1 cellular context compared by ENCODE assay signal in the genomic region with DNA sequence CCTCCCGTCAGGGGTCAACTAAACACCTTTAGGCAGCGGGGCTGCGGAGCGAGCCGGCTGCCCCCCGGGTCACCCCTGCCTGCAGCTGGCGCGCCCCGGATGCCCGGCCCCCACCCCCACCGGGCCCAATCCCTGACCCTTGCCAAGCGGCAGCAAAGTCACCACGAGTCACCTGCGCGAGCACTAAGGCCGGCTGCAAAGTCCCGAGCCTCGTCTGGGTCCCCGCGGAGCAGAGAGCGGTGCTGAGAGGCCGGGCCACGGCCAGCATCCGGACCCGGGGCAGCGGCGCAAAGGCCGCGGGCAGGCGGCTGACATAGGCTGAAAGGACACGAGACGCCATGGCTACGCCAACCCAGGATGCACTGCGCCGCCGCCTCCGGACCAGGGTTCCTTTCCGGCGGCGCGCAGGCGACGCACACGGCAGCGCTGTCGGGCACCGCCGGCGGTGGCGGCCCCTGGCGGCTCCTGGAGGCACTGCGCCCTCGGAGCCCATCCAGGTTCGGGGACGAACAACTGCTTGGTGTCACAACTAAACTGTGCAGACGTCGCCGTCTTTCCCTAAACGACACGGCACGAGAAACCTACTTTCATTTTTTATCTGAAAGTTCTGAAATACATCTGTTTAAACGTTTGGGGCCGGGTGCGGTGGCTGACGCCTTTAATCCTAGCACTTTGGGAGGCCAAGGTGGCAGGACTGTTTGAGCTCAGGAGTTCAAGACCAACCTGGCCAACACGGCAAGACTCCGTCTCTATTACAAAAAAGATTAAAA.
A peak's percentile ranks its signal among the peaks of the same experiment; 100 is the strongest.
TF ChIP-seq lines count a peak whose summit lies in the region.

Gene NDUFAB1, minus strand, starts transcription at position 366 of the 770 bp plus-strand sequence. Its CDS starts 26 bp downstream, at position 340.

TF ChIP-seq in GM12878, 131 proteins besides CTCF, POLR2A, EP300 and RAD21 (continued from another document and continues in another):
- TF ChIP-seq SMAD5 (IDR thresholded peaks at IDR 0.05; ENCODE audit: low read depth): no peak; the same call in 1 of the 2 replicates
- no peak; the same call in 1 of the 2 replicates for TF ChIP-seq RUNX3 (IDR thresholded peaks at IDR 0.05; ENCODE audit: low read length)
- peak; percentile 81 for TF ChIP-seq GABPA (IDR thresholded peaks at IDR 0.05; ENCODE audit: low read depth)
- TF ChIP-seq CHD4 (IDR thresholded peaks at IDR 0.05): no peak
- TF ChIP-seq NFYA (IDR thresholded peaks at IDR 0.05; ENCODE audit: borderline replicate concordance, low read depth, low read length): no peak
- TF ChIP-seq E4F1 (IDR thresholded peaks at IDR 0.05; ENCODE audit: borderline replicate concordance, partially characterized antibody): peak; percentile 94
- no peak for TF ChIP-seq HDGF (IDR thresholded peaks at IDR 0.05)
- peak; percentile 96 for TF ChIP-seq YY1 (IDR thresholded peaks at IDR 0.05; ENCODE audit: low read depth, low read length)
- peak; percentile 60; the same call in 1 of the 2 replicates for TF ChIP-seq GATAD2B (conservative IDR thresholded peaks at IDR 0.05; ENCODE audit: low read depth)
- TF ChIP-seq DPF2 (IDR thresholded peaks at IDR 0.05): peak; percentile 59
- no peak for TF ChIP-seq KAT2A (conservative IDR thresholded peaks at IDR 0.05; ENCODE audit: control insufficient read depth, low read depth, low read length)
- peak; percentile 84 for TF ChIP-seq NR2C1 (IDR thresholded peaks at IDR 0.05)
- no peak for TF ChIP-seq JUND (IDR thresholded peaks at IDR 0.05; ENCODE audit: low read depth, low read length)
- TF ChIP-seq STAT3 (IDR thresholded peaks at IDR 0.05; ENCODE audit: low read depth, low read length): no peak
- TF ChIP-seq FOS (IDR thresholded peaks at IDR 0.05; ENCODE audit: borderline replicate concordance, extremely low read depth, insufficient read length): no peak
- peak; percentile 70 for TF ChIP-seq NKRF (conservative IDR thresholded peaks at IDR 0.05)
- no peak for TF ChIP-seq EZH2 (IDR thresholded peaks at IDR 0.05; ENCODE audit: borderline replicate concordance, control insufficient read depth, low read depth, low read length)
- TF ChIP-seq NR2F1 (conservative IDR thresholded peaks at IDR 0.05): peak; percentile 70
- no peak for TF ChIP-seq ATF2 (IDR thresholded peaks at IDR 0.05; ENCODE audit: low read length)
- no peak for TF ChIP-seq ZNF384 (IDR thresholded peaks at IDR 0.05; ENCODE audit: borderline replicate concordance, low read depth, low read length)
- 0 out of 2 replicates have a peak, but pooled peaks have one; percentile 18 for TF ChIP-seq MEF2A (IDR thresholded peaks at IDR 0.05; ENCODE audit: insufficient read depth, low read depth, low read length)
- TF ChIP-seq, protein P1, sequence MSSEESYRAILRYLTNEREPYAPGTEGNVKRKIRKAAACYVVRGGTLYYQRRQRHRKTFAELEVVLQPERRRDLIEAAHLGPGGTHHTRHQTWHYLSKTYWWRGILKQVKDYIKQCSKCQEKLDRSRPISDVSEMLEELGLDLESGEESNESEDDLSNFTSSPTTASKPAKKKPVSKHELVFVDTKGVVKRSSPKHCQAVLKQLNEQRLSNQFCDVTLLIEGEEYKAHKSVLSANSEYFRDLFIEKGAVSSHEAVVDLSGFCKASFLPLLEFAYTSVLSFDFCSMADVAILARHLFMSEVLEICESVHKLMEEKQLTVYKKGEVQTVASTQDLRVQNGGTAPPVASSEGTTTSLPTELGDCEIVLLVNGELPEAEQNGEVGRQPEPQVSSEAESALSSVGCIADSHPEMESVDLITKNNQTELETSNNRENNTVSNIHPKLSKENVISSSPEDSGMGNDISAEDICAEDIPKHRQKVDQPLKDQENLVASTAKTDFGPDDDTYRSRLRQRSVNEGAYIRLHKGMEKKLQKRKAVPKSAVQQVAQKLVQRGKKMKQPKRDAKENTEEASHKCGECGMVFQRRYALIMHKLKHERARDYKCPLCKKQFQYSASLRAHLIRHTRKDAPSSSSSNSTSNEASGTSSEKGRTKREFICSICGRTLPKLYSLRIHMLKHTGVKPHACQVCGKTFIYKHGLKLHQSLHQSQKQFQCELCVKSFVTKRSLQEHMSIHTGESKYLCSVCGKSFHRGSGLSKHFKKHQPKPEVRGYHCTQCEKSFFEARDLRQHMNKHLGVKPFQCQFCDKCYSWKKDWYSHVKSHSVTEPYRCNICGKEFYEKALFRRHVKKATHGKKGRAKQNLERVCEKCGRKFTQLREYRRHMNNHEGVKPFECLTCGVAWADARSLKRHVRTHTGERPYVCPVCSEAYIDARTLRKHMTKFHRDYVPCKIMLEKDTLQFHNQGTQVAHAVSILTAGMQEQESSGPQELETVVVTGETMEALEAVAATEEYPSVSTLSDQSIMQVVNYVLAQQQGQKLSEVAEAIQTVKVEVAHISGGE (CRISPR knock-in tag; IDR thresholded peaks at IDR 0.05): no peak
- TF ChIP-seq REST (IDR thresholded peaks at IDR 0.05; ENCODE audit: low read depth, low read length): no peak
- TF ChIP-seq IRF4 (IDR thresholded peaks at IDR 0.05; ENCODE audit: low read depth, low read length): peak; percentile 46; the same call in 1 of the 2 replicates
- peak; percentile 60 for TF ChIP-seq SIX5 (IDR thresholded peaks at IDR 0.05; ENCODE audit: low read depth, low read length, severe bottlenecking)
- peak in 1 of 2 experiments; percentile 51; a peak in 1 of 4 replicates for TF ChIP-seq SRF (IDR thresholded peaks at IDR 0.05; ENCODE audit: low read depth in 2 of 2, low read length in 2 of 2)
- no peak for TF ChIP-seq PAX8 (IDR thresholded peaks at IDR 0.05)
- TF ChIP-seq, protein P2, sequence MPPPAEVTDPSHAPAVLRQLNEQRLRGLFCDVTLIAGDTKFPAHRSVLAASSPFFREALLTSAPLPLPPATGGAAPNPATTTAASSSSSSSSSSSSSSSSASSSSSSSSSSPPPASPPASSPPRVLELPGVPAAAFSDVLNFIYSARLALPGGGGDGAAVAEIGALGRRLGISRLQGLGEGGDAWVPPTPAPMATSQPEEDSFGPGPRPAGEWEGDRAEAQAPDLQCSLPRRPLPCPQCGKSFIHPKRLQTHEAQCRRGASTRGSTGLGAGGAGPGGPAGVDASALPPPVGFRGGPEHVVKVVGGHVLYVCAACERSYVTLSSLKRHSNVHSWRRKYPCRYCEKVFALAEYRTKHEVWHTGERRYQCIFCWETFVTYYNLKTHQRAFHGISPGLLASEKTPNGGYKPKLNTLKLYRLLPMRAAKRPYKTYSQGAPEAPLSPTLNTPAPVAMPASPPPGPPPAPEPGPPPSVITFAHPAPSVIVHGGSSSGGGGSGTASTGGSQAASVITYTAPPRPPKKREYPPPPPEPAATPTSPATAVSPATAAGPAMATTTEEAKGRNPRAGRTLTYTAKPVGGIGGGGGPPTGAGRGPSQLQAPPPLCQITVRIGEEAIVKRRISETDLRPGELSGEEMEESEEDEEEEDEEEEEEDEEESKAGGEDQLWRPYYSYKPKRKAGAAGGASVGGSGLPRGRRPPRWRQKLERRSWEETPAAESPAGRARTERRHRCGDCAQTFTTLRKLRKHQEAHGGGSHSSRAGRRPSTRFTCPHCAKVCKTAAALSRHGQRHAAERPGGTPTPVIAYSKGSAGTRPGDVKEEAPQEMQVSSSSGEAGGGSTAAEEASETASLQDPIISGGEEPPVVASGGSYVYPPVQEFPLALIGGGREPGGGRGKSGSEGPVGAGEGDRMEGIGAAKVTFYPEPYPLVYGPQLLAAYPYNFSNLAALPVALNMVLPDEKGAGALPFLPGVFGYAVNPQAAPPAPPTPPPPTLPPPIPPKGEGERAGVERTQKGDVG (CRISPR knock-in tag; IDR thresholded peaks at IDR 0.05): no peak
- peak; percentile 96; the same call in 1 of the 2 replicates for TF ChIP-seq ZNF207 (IDR thresholded peaks at IDR 0.05; ENCODE audit: borderline replicate concordance)
- peak; percentile 85 for TF ChIP-seq CREM (IDR thresholded peaks at IDR 0.05; ENCODE audit: low read depth)
- no peak for TF ChIP-seq CEBPZ (IDR thresholded peaks at IDR 0.05; ENCODE audit: low read depth, low read length)
- TF ChIP-seq STAT1 (conservative IDR thresholded peaks at IDR 0.05): 0 out of 2 replicates have a peak, but pooled peaks have one; percentile 80
- TF ChIP-seq RFX5 (IDR thresholded peaks at IDR 0.05; ENCODE audit: low read depth, low read length): no peak
- peak; percentile 88 for TF ChIP-seq CREB1 (IDR thresholded peaks at IDR 0.05; ENCODE audit: low read depth)
- no peak for TF ChIP-seq CBFB (IDR thresholded peaks at IDR 0.05; ENCODE audit: low read depth)
- peak; percentile 76 for TF ChIP-seq KLF5 (IDR thresholded peaks at IDR 0.05; ENCODE audit: partially characterized antibody)
- no peak for TF ChIP-seq SPI1 (IDR thresholded peaks at IDR 0.05; ENCODE audit: borderline replicate concordance, insufficient read depth, low read depth, low read length)
